In the genomic region with DNA sequence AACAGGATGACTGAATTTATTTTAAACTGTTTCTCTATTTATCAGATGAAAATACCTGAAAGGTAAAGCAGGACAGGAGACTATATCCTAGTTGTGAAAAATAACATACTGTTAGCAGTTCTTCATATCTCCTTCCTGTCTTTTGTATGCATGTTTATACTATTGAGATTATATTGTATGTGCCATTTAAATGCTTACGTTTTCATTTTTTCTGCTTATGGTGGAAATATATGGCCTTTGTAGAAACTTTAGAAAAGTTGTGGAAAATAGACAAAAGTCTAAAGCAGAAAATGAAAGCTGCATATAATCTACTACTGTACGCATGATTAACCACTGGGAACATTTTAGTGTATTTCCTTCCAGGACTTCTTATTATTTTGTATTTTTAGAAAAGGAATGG, we compare ENCODE assay signal across 1 cellular context.
TF ChIP-seq lines count a peak whose summit lies in the region.

No MANE protein-coding gene starts in this region.

TF ChIP-seq in GM12878, 131 proteins besides CTCF, POLR2A, EP300 and RAD21 (continued from another document):
- TF ChIP-seq, protein P1, sequence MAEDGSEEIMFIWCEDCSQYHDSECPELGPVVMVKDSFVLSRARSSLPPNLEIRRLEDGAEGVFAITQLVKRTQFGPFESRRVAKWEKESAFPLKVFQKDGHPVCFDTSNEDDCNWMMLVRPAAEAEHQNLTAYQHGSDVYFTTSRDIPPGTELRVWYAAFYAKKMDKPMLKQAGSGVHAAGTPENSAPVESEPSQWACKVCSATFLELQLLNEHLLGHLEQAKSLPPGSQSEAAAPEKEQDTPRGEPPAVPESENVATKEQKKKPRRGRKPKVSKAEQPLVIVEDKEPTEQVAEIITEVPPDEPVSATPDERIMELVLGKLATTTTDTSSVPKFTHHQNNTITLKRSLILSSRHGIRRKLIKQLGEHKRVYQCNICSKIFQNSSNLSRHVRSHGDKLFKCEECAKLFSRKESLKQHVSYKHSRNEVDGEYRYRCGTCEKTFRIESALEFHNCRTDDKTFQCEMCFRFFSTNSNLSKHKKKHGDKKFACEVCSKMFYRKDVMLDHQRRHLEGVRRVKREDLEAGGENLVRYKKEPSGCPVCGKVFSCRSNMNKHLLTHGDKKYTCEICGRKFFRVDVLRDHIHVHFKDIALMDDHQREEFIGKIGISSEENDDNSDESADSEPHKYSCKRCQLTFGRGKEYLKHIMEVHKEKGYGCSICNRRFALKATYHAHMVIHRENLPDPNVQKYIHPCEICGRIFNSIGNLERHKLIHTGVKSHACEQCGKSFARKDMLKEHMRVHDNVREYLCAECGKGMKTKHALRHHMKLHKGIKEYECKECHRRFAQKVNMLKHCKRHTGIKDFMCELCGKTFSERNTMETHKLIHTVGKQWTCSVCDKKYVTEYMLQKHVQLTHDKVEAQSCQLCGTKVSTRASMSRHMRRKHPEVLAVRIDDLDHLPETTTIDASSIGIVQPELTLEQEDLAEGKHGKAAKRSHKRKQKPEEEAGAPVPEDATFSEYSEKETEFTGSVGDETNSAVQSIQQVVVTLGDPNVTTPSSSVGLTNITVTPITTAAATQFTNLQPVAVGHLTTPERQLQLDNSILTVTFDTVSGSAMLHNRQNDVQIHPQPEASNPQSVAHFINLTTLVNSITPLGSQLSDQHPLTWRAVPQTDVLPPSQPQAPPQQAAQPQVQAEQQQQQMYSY (CRISPR knock-in tag; IDR thresholded peaks at IDR 0.05): no peak
- TF ChIP-seq TCF12 (IDR thresholded peaks at IDR 0.05; ENCODE audit: low read depth, low read length) (no peak), MYB (IDR thresholded peaks at IDR 0.05; ENCODE audit: borderline replicate concordance, low read depth, low read length) (no peak), POLR2AphosphoS2 (IDR thresholded peaks at IDR 0.05; ENCODE audit: low read depth, low read length) (no peak), NRF1 (conservative IDR thresholded peaks at IDR 0.05; ENCODE audit: low read depth, low read length) (no peak)
- TF ChIP-seq, protein P2, sequence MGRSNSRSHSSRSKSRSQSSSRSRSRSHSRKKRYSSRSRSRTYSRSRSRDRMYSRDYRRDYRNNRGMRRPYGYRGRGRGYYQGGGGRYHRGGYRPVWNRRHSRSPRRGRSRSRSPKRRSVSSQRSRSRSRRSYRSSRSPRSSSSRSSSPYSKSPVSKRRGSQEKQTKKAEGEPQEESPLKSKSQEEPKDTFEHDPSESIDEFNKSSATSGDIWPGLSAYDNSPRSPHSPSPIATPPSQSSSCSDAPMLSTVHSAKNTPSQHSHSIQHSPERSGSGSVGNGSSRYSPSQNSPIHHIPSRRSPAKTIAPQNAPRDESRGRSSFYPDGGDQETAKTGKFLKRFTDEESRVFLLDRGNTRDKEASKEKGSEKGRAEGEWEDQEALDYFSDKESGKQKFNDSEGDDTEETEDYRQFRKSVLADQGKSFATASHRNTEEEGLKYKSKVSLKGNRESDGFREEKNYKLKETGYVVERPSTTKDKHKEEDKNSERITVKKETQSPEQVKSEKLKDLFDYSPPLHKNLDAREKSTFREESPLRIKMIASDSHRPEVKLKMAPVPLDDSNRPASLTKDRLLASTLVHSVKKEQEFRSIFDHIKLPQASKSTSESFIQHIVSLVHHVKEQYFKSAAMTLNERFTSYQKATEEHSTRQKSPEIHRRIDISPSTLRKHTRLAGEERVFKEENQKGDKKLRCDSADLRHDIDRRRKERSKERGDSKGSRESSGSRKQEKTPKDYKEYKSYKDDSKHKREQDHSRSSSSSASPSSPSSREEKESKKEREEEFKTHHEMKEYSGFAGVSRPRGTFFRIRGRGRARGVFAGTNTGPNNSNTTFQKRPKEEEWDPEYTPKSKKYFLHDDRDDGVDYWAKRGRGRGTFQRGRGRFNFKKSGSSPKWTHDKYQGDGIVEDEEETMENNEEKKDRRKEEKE (IDR thresholded peaks at IDR 0.05): no peak
